Comparison of ENCODE assay signal across 2 cellular contexts in the genomic region with DNA sequence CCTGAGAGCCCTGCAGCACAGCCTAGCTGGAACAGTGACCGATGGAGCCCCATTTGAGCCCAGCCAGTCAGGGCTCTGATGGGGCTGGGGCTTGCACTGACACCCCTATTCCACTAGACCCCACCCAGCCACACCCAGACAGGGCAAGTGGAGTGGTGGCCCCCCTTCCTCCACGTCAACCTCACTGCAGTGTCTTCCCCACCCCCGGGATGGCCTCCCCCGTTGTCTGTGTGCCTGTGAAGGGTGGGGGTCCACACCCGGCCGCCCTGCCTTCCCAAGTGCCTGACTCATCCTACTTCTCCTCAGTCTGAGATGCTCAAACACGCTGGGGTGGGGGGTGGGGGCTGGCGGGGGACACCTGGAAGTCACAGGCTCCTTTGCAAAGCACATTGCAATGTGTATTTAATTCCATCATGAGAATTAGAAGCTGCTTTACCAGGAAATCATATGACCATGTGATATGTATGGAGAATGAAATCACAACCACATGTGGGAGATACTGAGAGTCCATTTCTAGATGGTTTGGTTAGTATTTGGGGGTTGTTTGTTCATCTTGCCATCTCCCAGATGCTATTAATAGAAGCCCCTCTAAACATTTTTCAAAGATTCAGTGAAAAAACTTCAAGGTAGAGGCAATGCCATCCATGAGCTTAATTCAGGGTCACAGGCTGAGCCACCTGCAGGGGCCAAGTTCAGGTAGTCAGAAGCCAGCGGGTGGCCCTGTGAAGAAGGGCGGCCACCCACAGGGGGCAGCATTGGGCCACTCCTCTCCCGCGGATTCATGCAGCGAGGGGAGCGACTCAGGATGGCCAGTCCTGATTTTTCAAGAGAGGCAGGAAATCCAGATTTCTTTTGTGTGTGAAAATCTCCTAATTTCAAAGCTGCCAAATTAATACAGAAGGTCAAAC.
TF ChIP-seq lines count a peak whose summit lies in the region.

No MANE protein-coding gene starts in this region.

TF ChIP-seq in GM23338, 12 proteins besides CTCF, POLR2A, EP300 and RAD21 (continued from another document):
- no peak for TF ChIP-seq ETS1 (IDR thresholded peaks at IDR 0.05)
- no peak for TF ChIP-seq ZNF114 (CRISPR knock-in tag; IDR thresholded peaks at IDR 0.05)
- TF ChIP-seq, protein P1, sequence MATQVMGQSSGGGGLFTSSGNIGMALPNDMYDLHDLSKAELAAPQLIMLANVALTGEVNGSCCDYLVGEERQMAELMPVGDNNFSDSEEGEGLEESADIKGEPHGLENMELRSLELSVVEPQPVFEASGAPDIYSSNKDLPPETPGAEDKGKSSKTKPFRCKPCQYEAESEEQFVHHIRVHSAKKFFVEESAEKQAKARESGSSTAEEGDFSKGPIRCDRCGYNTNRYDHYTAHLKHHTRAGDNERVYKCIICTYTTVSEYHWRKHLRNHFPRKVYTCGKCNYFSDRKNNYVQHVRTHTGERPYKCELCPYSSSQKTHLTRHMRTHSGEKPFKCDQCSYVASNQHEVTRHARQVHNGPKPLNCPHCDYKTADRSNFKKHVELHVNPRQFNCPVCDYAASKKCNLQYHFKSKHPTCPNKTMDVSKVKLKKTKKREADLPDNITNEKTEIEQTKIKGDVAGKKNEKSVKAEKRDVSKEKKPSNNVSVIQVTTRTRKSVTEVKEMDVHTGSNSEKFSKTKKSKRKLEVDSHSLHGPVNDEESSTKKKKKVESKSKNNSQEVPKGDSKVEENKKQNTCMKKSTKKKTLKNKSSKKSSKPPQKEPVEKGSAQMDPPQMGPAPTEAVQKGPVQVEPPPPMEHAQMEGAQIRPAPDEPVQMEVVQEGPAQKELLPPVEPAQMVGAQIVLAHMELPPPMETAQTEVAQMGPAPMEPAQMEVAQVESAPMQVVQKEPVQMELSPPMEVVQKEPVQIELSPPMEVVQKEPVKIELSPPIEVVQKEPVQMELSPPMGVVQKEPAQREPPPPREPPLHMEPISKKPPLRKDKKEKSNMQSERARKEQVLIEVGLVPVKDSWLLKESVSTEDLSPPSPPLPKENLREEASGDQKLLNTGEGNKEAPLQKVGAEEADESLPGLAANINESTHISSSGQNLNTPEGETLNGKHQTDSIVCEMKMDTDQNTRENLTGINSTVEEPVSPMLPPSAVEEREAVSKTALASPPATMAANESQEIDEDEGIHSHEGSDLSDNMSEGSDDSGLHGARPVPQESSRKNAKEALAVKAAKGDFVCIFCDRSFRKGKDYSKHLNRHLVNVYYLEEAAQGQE (IDR thresholded peaks at IDR 0.05; ENCODE audit: unreplicated experiment): no peak
- no peak for TF ChIP-seq ZNF462 (CRISPR knock-in tag; IDR thresholded peaks at IDR 0.05)
- TF ChIP-seq POLR2AphosphoS5 (IDR thresholded peaks at IDR 0.05; ENCODE audit: low read depth): no peak
- no peak for TF ChIP-seq EZH2phosphoT487 (IDR thresholded peaks at IDR 0.05; ENCODE audit: unreplicated experiment)
- no peak for TF ChIP-seq CREB1 (CRISPR knock-in tag; IDR thresholded peaks at IDR 0.05; ENCODE audit: low read depth)

TF ChIP-seq in neural cell, 6 proteins besides CTCF, POLR2A, EP300 and RAD21 (continued from another document):
- TF ChIP-seq, protein P1 (IDR thresholded peaks at IDR 0.05; ENCODE audit: borderline replicate concordance): no peak
- no peak for TF ChIP-seq TAF1 (IDR thresholded peaks at IDR 0.05; ENCODE audit: low read depth)
- no peak for TF ChIP-seq POLR2AphosphoS5 (IDR thresholded peaks at IDR 0.05)
- no peak for TF ChIP-seq EZH2 (IDR thresholded peaks at IDR 0.05; ENCODE audit: borderline replicate concordance, insufficient read depth, low read length, poor library complexity, severe bottlenecking)
- no peak for TF ChIP-seq MXI1 (conservative IDR thresholded peaks at IDR 0.05; ENCODE audit: poor library complexity, severe bottlenecking)
